In genomic region chr7:97685952-97686351, GRCh38 we compare ENCODE assay signal across 35 cellular contexts. TPM values are rescaled to one million over a fixed set of nuclear protein-coding genes. Genes with fewer than 3 reads are reported as not detected.
"Had no signal": no experiment of that assay in that cellular context is flagged by ENCODE, and none has a peak within 500 bp of the region (broad histone marks: within the 10 kb centered on the region; RNA-seq: fewer than 3 reads in every experiment).

No MANE protein-coding gene starts in this region.

- H3K36me3 ChIP-seq: adrenal gland, ascending aorta, brain microvascular endothelial cell, breast epithelium, cardiac muscle cell had no signal

- H3K27me3 ChIP-seq: adrenal gland, ascending aorta, brain microvascular endothelial cell, breast epithelium, cardiac muscle cell had no signal

- H3K4me3 ChIP-seq: adrenal gland, ascending aorta, body of pancreas, breast epithelium, cardiac muscle cell had no signal

- H3K27ac ChIP-seq: adrenal gland, ascending aorta, body of pancreas, brain microvascular endothelial cell, breast epithelium, cardiac muscle cell had no signal

- H3K9me3 ChIP-seq: adrenal gland, ascending aorta, body of pancreas, breast epithelium had no signal

- H3K4me1 ChIP-seq: adrenal gland, ascending aorta, body of pancreas, breast epithelium had no signal

- DNase-seq: activated effector memory CD4-positive, alpha-beta T cell treated with anti-CD3 and anti-CD28 coated beads, Interleukin-2, amount 50 U/mL, for 16 hours; activated effector memory CD4-positive, alpha-beta T cell treated with Interleukin-2 at 50 U/mL for 16 hours; activated gamma-delta T cell; activated gamma-delta T cell treated with Interleukin-2 at 50 U/mL for 16 hours; activated naive CD4-positive, alpha-beta T cell; activated naive CD4-positive, alpha-beta T cell treated with anti-CD3 and anti-CD28 coated beads for 36 hours; activated naive CD4-positive, alpha-beta T cell treated with anti-CD3 and anti-CD28 coated beads, Interleukin-2, amount 10 ng/mL, durations not matched to agents 7 days and 5 days; activated naive CD4-positive, alpha-beta T cell treated with anti-CD3 and anti-CD28 coated beads, Interleukin-2, amount 50 U/mL, for 16 hours; activated naive CD4-positive, alpha-beta T cell treated with Interleukin-2 at 50 U/mL for 16 hours; activated naive CD8-positive, alpha-beta T cell treated with anti-CD3 and anti-CD28 coated beads for 36 hours; activated naive CD8-positive, alpha-beta T cell treated with anti-CD3 and anti-CD28 coated beads, Interleukin-2, amount 10 ng/mL, durations not matched to agents 7 days and 5 days; activated naive CD8-positive, alpha-beta T cell treated with anti-CD3 and anti-CD28 coated beads, Interleukin-2, amount 50 U/mL, for 24 hours; activated T-cell treated with anti-CD3 and anti-CD28 coated beads, Interleukin-2, amount 50 U/mL, for 24 hours; activated T-cell treated with anti-CD3 and anti-CD28 coated beads, Interleukin-2, amount 50 U/mL, for 4 hours; activated T-cell treated with anti-CD3 and anti-CD28 coated beads, Interleukin-2, amount 50 U/mL, for 48 hours; activated T-cell treated with anti-CD3 and anti-CD28 coated beads, Interleukin-2, amount 50 U/mL, for 72 hours; adrenal gland; amniotic stem cell; amygdala; anterior cingulate cortex; aorta; body of pancreas; brain microvascular endothelial cell; caudate nucleus; central memory CD4-positive, alpha-beta T cell; cerebellar nuclear complex had no signal

- ATAC-seq: activated naive CD4-positive, alpha-beta T cell treated with anti-CD3 and anti-CD28 coated beads, Interleukin-2, amount 50 U/mL, for 72 hours; activated naive CD8-positive, alpha-beta T cell treated with anti-CD3 and anti-CD28 coated beads, Interleukin-2, amount 50 U/mL, for 24 hours; activated T-cell treated with anti-CD3 and anti-CD28 coated beads, Interleukin-2, amount 50 U/mL, for 4 hours; activated T-cell treated with anti-CD3 and anti-CD28 coated beads, Interleukin-2, amount 50 U/mL, for 72 hours; activated T-helper 17 cell treated with anti-CD3 and anti-CD28 coated beads, Interleukin-2, amount 50 U/mL, for 72 hours; body of pancreas had no signal

- FAIRE-seq: astrocyte, bronchial epithelial cell had no signal

RNA-seq across cellular contexts. Expression of gene TAC1, which starts 45.9 kb away (rescaled TPM):
- total RNA-seq: activated naive CD4-positive, alpha-beta T cell treated with anti-CD3 and anti-CD28 coated beads for 36 hours; activated naive CD8-positive, alpha-beta T cell treated with anti-CD3 and anti-CD28 coated beads, Interleukin-2, amount 10 ng/mL, durations not matched to agents 7 days and 5 days; activated T-helper 17 cell treated with anti-CD3 and anti-CD28 coated beads, Interleukin-2, amount 50 U/mL, for 72 hours; ascending aorta; body of pancreas; bronchial epithelial cell; cardiac muscle cell; cardiac septum; chondrocyte had no signal
- polyA plus RNA-seq: cardiac muscle cell had no signal
